ENCODE assay signal across 25 cellular contexts in the genomic region with DNA sequence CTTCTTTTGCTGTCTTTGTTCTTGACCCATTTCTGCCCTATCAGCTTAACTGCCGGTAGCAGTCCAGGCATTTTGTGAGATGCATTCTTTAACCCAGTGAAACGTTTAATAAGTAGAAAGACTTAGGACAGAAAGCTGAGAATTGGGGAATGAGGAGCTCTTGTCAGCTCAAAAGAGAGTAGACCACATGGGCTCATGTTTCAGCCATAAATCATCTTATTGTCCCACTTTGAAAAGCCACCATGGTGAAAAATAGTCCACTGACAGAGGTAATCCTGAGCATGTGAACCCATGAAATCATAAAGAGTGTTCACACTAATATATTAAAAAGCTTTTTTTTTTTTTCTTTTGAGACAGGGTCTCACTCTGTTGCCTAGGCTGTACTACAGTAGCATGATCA.
"Had no signal": no experiment of that assay in that cellular context is flagged by ENCODE, and none has a peak within 500 bp of the region (broad histone marks: within the 10 kb centered on the region; RNA-seq: fewer than 3 reads in every experiment).

No MANE protein-coding gene starts in this region.

- H3K4me3 ChIP-seq: hepatocyte, lower lobe of right lung, ovary, prostate gland, skin epidermis, suprapubic skin, thoracic aorta, tibial artery, upper lobe of right lung had no signal

- H3K27ac ChIP-seq: hepatocyte, lower lobe of right lung, ovary, prostate gland, skin epidermis, suprapubic skin, thoracic aorta, tibial artery, upper lobe of right lung had no signal

- H3K4me1 ChIP-seq: lower lobe of right lung, prostate gland, suprapubic skin, upper lobe of right lung had no signal

- H3K79me2 ChIP-seq: hepatocyte had no signal

- H3K4me2 ChIP-seq: hepatocyte had no signal

- DNase-seq: islet precursor cell; lower lobe of right lung; mammary epithelial cell; mesendoderm; naive B cell; natural killer cell; ovary; retina; right cardiac atrium; stimulated activated CD4-positive, alpha-beta T cell treated with anti-CD3 and anti-CD28 coated beads, Interleukin-12 subunit alpha, Interleukin-12 subunit beta, amount 100 ng/mL, for 4 hours; stimulated activated CD4-positive, alpha-beta T cell treated with anti-CD3 and anti-CD28 coated beads, Interleukin-15, amount 100 ng/mL, for 24 hours; stimulated activated CD4-positive, alpha-beta T cell treated with anti-CD3 and anti-CD28 coated beads, Interleukin-2, amount 100 ng/mL, for 24 hours; stimulated activated CD4-positive, alpha-beta T cell treated with anti-CD3 and anti-CD28 coated beads, Interleukin-4, amount 100 ng/mL, for 1 hour; stimulated activated naive B cell treated with anti-CD40 and anti-IgM and Interleukin-4, amounts not matched to agents 10 μg/mL and 1 μg/mL and 100 μg/mL, for 72 hours; stimulated activated naive CD8-positive, alpha-beta T cell treated with anti-CD3 and anti-CD28 coated beads, Interleukin-15, Interleukin-2, amounts not matched to agents 100 U/mL and 50 U/mL, for 24 hours; tibial artery; trophoblast cell; upper lobe of right lung had no signal

- H2AFZ ChIP-seq: hepatocyte had no signal

- H3K27me3 ChIP-seq: hepatocyte, ovary, suprapubic skin, tibial artery, upper lobe of right lung had no signal

- H3K36me3 ChIP-seq: ovary, prostate gland had no signal

- H3K9me3 ChIP-seq: lower lobe of right lung, ovary, prostate gland, suprapubic skin, thoracic aorta, tibial artery, upper lobe of right lung had no signal

- ATAC-seq: left lobe of liver; lower lobe of right lung; natural killer cell; right cardiac atrium; sciatic nerve; stimulated activated naive B cell treated with anti-CD40 and anti-IgM and Interleukin-4, amounts not matched to agents 10 μg/mL and 1 μg/mL and 100 μg/mL, for 72 hours; stimulated activated naive CD8-positive, alpha-beta T cell treated with anti-CD3 and anti-CD28 coated beads, Interleukin-15, Interleukin-2, amounts not matched to agents 100 U/mL and 50 U/mL, for 24 hours; upper lobe of right lung had no signal
